ENCODE assay signal across 8 cellular contexts in the genomic region with DNA sequence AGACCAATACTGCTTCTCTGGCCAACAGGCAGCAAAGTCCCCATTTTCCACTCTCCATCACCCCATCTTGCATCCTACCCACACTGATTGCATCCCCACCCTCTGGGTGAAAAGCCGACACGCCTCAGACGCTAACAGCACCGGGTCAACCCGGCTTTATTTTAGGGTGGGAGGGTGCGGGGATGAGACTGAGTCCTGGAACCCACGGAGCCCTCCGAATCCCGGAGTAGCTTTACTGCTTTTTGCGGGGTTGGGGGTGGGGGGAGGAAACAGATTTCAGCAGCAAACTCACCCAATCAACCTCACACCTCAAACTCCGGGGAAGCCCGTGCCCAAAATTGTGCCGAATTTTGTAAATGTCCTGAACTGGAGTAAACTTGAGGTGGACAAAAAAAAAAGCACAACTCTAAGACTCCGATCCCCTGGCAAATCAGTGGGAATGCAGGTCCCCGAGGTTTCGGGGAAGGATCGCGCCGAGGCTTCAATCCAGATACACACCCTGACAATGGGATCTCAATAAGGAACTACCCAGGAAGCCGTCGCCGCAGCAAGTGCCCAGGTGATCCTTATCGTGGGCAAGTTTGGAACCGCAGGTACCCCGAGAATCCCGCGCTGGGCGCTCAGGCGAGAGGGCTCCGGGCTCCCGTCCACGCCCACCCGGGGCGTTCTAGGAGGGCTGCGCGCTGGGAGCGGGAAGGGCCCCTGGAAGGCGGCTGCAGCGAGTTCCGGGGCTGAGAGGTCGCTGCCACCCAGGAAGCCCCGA. TPM values are rescaled to one million over a fixed set of nuclear protein-coding genes. Genes with fewer than 3 reads are reported as not detected.
DNase-seq lines count a peak whose midpoint lies in the region; ATAC-seq and TF ChIP-seq lines count a peak whose summit lies in the region.

No MANE protein-coding gene starts in this region.

- intact Hi-C loops in esophagus squamous epithelium (cut with DNase I), result loop anchor here (10.0 kb wide), 1 partner anchor 127 kb away; no protein-coding TSS in a partner anchor

- no peak for ATAC-seq in HG03139 (IDR thresholded peaks at IDR 0.05; ENCODE audit: unreplicated experiment)

- peaks cover 10% of the 10 kb centered on the region for H3K4me1 Mint-ChIP-seq in osteocyte (ENCODE audit: unreplicated experiment)

- H3K9me3 Mint-ChIP-seq in osteocyte (ENCODE audit: unreplicated experiment), result no peaks in the 10 kb centered on the region

- no peaks in the 10 kb centered on the region for H3K27me3 ChIP-seq in WERI-Rb-1 (ENCODE audit: insufficient read depth, low read depth, severe bottlenecking)
- no peaks in the 10 kb centered on the region for H3K27me3 ChIP-seq in esophagus squamous epithelium

- peak overlapping the region; percentile 77 for H3K4me3 Mint-ChIP-seq in osteocyte (ENCODE audit: unreplicated experiment)

- 1 to 3% methylated on average over 13 to 16 of the region's 42 CpGs for WGBS in esophagus squamous epithelium, 2 donors

- TF ChIP-seq CTCF in WERI-Rb-1 (IDR thresholded peaks at IDR 0.05; ENCODE audit: low read depth, low read length) (no peak), esophagus squamous epithelium (IDR thresholded peaks at IDR 0.05) (no peak), osteocyte (IDR thresholded peaks at IDR 0.05) (no peak)

- peak in 1 of 4 donors; percentile 12 for TF ChIP-seq POLR2A in esophagus squamous epithelium (IDR thresholded peaks at IDR 0.05)

- H3K4me3 ChIP-seq in WERI-Rb-1 (ENCODE audit: low read depth, low read length) (peak overlapping the region; percentile 81), esophagus squamous epithelium (peak overlapping the region; percentile 66 to 94 (median 78))

- DNase-seq in stimulated activated CD4-positive, alpha-beta T cell treated with anti-CD3 and anti-CD28 coated beads, Interleukin-15, amount 100 ng/mL, for 24 hours, result peak; percentile 22
- no peak for DNase-seq in stimulated activated CD4-positive, alpha-beta T cell treated with anti-CD3 and anti-CD28 coated beads, Interleukin-1b, Interleukin-23, amount 100 ng/mL, for 48 hours
- DNase-seq in WERI-Rb-1 (no peak), esophagus squamous epithelium (lab: John Stamatoyannopoulos, UW) (no peak), osteocyte (ENCODE audit: extremely low spot score, unreplicated experiment) (no peak), NCI-H446 (lab: John Stamatoyannopoulos, UW) (no peak), pons (ENCODE audit: low spot score) (no peak)

- H3K9me3 ChIP-seq in WERI-Rb-1 (ENCODE audit: severe bottlenecking) (no peaks in the 10 kb centered on the region), esophagus squamous epithelium (no peaks in the 10 kb centered on the region)

- peaks cover 0 to 21% (median 0%) of the 10 kb centered on the region in 3 donors for H3K4me1 ChIP-seq in esophagus squamous epithelium

- peaks cover 3% of the 10 kb centered on the region; the same call in 1 of the 2 replicates for H3K36me3 ChIP-seq in WERI-Rb-1
- no peaks in the 10 kb centered on the region for H3K36me3 ChIP-seq in esophagus squamous epithelium

- H3K36me3 Mint-ChIP-seq in osteocyte (ENCODE audit: unreplicated experiment), result no peaks in the 10 kb centered on the region

- peaks cover 20% of the 10 kb centered on the region for H3K27me3 Mint-ChIP-seq in osteocyte (ENCODE audit: unreplicated experiment)

- peak overlapping the region; percentile 79 for H3K27ac ChIP-seq in WERI-Rb-1
- H3K27ac ChIP-seq in esophagus squamous epithelium, result peak overlapping the region; percentile 87 to 96 (median 92)

- H3K27ac Mint-ChIP-seq in osteocyte (ENCODE audit: unreplicated experiment), result no peak overlapping the region

RNA-seq across cellular contexts. Expression of gene GCH1, which starts 1.1 kb away (rescaled TPM):
- total RNA-seq in esophagus squamous epithelium, result 10 to 100 TPM in 3 of 4 donors, 1 to 10 TPM in 1; 9.3 to 19.8 (median 15.5) TPM
- total RNA-seq in osteocyte, result 0.31 and 0.43 TPM in 2 replicates
